In genomic region chr9:70127540-70128416, GRCh38 we compare ENCODE assay signal across 35 cellular contexts.
DNase-seq lines count a peak whose midpoint lies in the region; ATAC-seq and TF ChIP-seq lines count a peak whose summit lies in the region.
"Had no signal": no experiment of that assay in that cellular context is flagged by ENCODE, and none has a peak within 500 bp of the region (broad histone marks: within the 10 kb centered on the region; RNA-seq: fewer than 3 reads in every experiment).

No MANE protein-coding gene starts in this region.

- intact Hi-C loops in left cardiac atrium (cut with DNase I) (loop anchor here (10.0 kb wide), 2 partner anchors 87 to 97 kb away; no protein-coding TSS in a partner anchor), thyroid gland (cut with DNase I) (no loop called here)
- intact Hi-C loops in activated CD4-positive, alpha-beta memory T cell treated with anti-CD3 and anti-CD28 coated beads for 36 hours (cut with micrococcal nuclease), result no loop called here

- H3K27ac Mint-ChIP-seq in activated T-cell treated with anti-CD3 and anti-CD28 coated beads, Interleukin-2, amount 50 U/mL, for 72 hours, result no peak overlapping the region
- H3K27ac Mint-ChIP-seq in activated CD4-positive, alpha-beta memory T cell treated with anti-CD3 and anti-CD28 coated beads for 36 hours, result no peak overlapping the region
- H3K27ac Mint-ChIP-seq: activated CD4-positive, alpha-beta memory T cell treated with anti-CD3 and anti-CD28 coated beads, Interleukin-2, amount 10 ng/mL, durations not matched to agents 7 days and 5 days; activated naive CD4-positive, alpha-beta T cell treated with anti-CD3 and anti-CD28 coated beads for 36 hours; activated T-helper 1 cell treated with anti-CD3 and anti-CD28 coated beads, Interleukin-12 subunit alpha, Interleukin-12 subunit beta, Interleukin-2, Interleukin-4 antibody, amounts not matched to agents 30 ng/mL and 10 ng/mL and 1 ng/mL, durations not matched to agents 14 hours and 24 hours and 36 hours; CD8-positive, alpha-beta memory T cell; nephron; stimulated activated naive CD8-positive, alpha-beta T cell treated with anti-CD3 and anti-CD28 coated beads, Interleukin-15, Interleukin-2, amounts not matched to agents 100 ng/mL and 50 ng/mL, for 24 hours had no signal

- H3K27ac ChIP-seq in lung (ENCODE audit: low read depth in 1 of 2, low read length in 1 of 2) (peak overlapping the region; percentile 17 to 48), thoracic aorta (peak overlapping the region in 1 of 2 donors; percentile 42), thyroid gland (no peak overlapping the region)
- H3K27ac ChIP-seq: brain microvascular endothelial cell, tibial nerve had no signal

- no peak overlapping the region for H3K4me3 Mint-ChIP-seq in activated T-cell treated with anti-CD3 and anti-CD28 coated beads, Interleukin-2, amount 50 U/mL, for 72 hours
- H3K4me3 Mint-ChIP-seq in activated CD4-positive, alpha-beta memory T cell treated with anti-CD3 and anti-CD28 coated beads for 36 hours, result no peak overlapping the region
- H3K4me3 Mint-ChIP-seq: activated CD4-positive, alpha-beta memory T cell treated with anti-CD3 and anti-CD28 coated beads, Interleukin-2, amount 10 ng/mL, durations not matched to agents 7 days and 5 days; activated naive CD4-positive, alpha-beta T cell treated with anti-CD3 and anti-CD28 coated beads for 36 hours; activated T-helper 1 cell treated with anti-CD3 and anti-CD28 coated beads, Interleukin-12 subunit alpha, Interleukin-12 subunit beta, Interleukin-2, Interleukin-4 antibody, amounts not matched to agents 30 ng/mL and 10 ng/mL and 1 ng/mL, durations not matched to agents 14 hours and 24 hours and 36 hours; CD8-positive, alpha-beta memory T cell; nephron; stimulated activated naive CD8-positive, alpha-beta T cell treated with anti-CD3 and anti-CD28 coated beads, Interleukin-15, Interleukin-2, amounts not matched to agents 100 ng/mL and 50 ng/mL, for 24 hours had no signal

- 67 to 80% methylated on average over 7 of the region's 7 CpGs for WGBS in lung, 2 donors
- 80 to 82% methylated on average over 7 of the region's 7 CpGs for WGBS in thyroid gland, 2 donors

- H3K36me3 ChIP-seq in adipocyte (ENCODE audit: control insufficient read depth, insufficient read depth, low read length, severe bottlenecking) (no peaks in the 10 kb centered on the region), lung (ENCODE audit: control insufficient read depth in 2 of 2, insufficient read depth in 2 of 2, low read length in 2 of 2) (no peaks in the 10 kb centered on the region), thoracic aorta (no peaks in the 10 kb centered on the region), thyroid gland (no peaks in the 10 kb centered on the region)
- H3K36me3 ChIP-seq: adrenal gland, BE2C, brain microvascular endothelial cell, HAP-1, ovary had no signal

- no peak for TF ChIP-seq POLR2A in thyroid gland (IDR thresholded peaks at IDR 0.05)

- H3K9me3 Mint-ChIP-seq in activated T-cell treated with anti-CD3 and anti-CD28 coated beads, Interleukin-2, amount 50 U/mL, for 72 hours, result no peaks in the 10 kb centered on the region
- H3K9me3 Mint-ChIP-seq in activated CD4-positive, alpha-beta memory T cell treated with anti-CD3 and anti-CD28 coated beads for 36 hours, result no peaks in the 10 kb centered on the region
- H3K9me3 Mint-ChIP-seq: activated CD4-positive, alpha-beta memory T cell treated with anti-CD3 and anti-CD28 coated beads, Interleukin-2, amount 10 ng/mL, durations not matched to agents 7 days and 5 days; activated naive CD4-positive, alpha-beta T cell treated with anti-CD3 and anti-CD28 coated beads for 36 hours; activated T-helper 1 cell treated with anti-CD3 and anti-CD28 coated beads, Interleukin-12 subunit alpha, Interleukin-12 subunit beta, Interleukin-2, Interleukin-4 antibody, amounts not matched to agents 30 ng/mL and 10 ng/mL and 1 ng/mL, durations not matched to agents 14 hours and 24 hours and 36 hours; CD8-positive, alpha-beta memory T cell; nephron; stimulated activated naive CD8-positive, alpha-beta T cell treated with anti-CD3 and anti-CD28 coated beads, Interleukin-15, Interleukin-2, amounts not matched to agents 100 ng/mL and 50 ng/mL, for 24 hours had no signal

- H3K4me3 ChIP-seq in adipocyte (ENCODE audit: low read length) (no peak overlapping the region), lung (no peak overlapping the region), thoracic aorta (no peak overlapping the region), thyroid gland (replicated peaks in 1 of 3) (no peak overlapping the region)
- H3K4me3 ChIP-seq: adrenal gland, HAP-1, mucosa of descending colon, ovary, tibial nerve had no signal

- POLR2A ChIA-PET in activated CD4-positive, alpha-beta memory T cell treated with anti-CD3 and anti-CD28 coated beads for 36 hours (lab: Charles Lee), result no interaction called here

- no peak overlapping the region for H3K9ac ChIP-seq in adipocyte (ENCODE audit: low read length)
- H3K9ac ChIP-seq: SK-N-SH had no signal

- H3K4me1 ChIP-seq in adipocyte (ENCODE audit: control insufficient read depth, insufficient read depth, low read length) (peaks cover 19% of the 10 kb centered on the region), lung (ENCODE audit: control insufficient read depth in 2 of 2, insufficient read depth in 2 of 2, low read length in 2 of 2) (peaks cover 0 to 6% of the 10 kb centered on the region in 2 donors), thoracic aorta (ENCODE audit: control insufficient read depth in 1 of 2, low read depth in 2 of 2) (peaks cover 7 to 11% of the 10 kb centered on the region in 2 donors), thyroid gland (peaks cover 0 to 6% of the 10 kb centered on the region in 2 donors)
- H3K4me1 ChIP-seq: adrenal gland, BE2C, HAP-1, tibial nerve had no signal

- no peaks in the 10 kb centered on the region for H3K9me3 ChIP-seq in adipocyte (ENCODE audit: control insufficient read depth, low read length)
- peaks cover 0 to 3% of the 10 kb centered on the region in 2 donors for H3K9me3 ChIP-seq in lung (ENCODE audit: control insufficient read depth in 2 of 2, insufficient read depth in 1 of 2, low read length in 1 of 2)
- no peaks in the 10 kb centered on the region for H3K9me3 ChIP-seq in thoracic aorta
- H3K9me3 ChIP-seq in thyroid gland, result no peaks in the 10 kb centered on the region
- H3K9me3 ChIP-seq: adrenal gland, BE2C, HAP-1, mucosa of descending colon, ovary, SK-N-SH, tibial nerve had no signal

- ATAC-seq in left cardiac atrium, result peak; percentile 32 to 51
- peak; percentile 19 for ATAC-seq in lung (ENCODE audit: insufficient read depth, low FRiP score)
- peak; percentile 13 for ATAC-seq in thoracic aorta (ENCODE audit: insufficient number of reproducible peaks, low FRiP score, low read depth)
- ATAC-seq in activated T-cell treated with anti-CD3 and anti-CD28 coated beads, Interleukin-2, amount 50 U/mL, for 72 hours (replicated peaks in 1 of 2), result no peak
- ATAC-seq in GM18870 (IDR thresholded peaks at IDR 0.05; ENCODE audit: unreplicated experiment), result no peak
- ATAC-seq: mucosa of descending colon, PC-3 had no signal

- TF ChIP-seq CTCF in lung (IDR thresholded peaks at IDR 0.05; ENCODE audit: control extremely low read depth, extremely low read depth) (no peak), thoracic aorta (IDR thresholded peaks at IDR 0.05) (no peak), thyroid gland (IDR thresholded peaks at IDR 0.05) (no peak)

- CTCF ChIA-PET in activated CD4-positive, alpha-beta memory T cell treated with anti-CD3 and anti-CD28 coated beads for 36 hours (lab: Charles Lee), result interaction anchor here (0.9 to 1.7 kb wide), 2 partner anchors 16 to 17 kb away, joined by 3 to 5 read pairs; no protein-coding TSS in a partner anchor

- H3K27me3 ChIP-seq in adipocyte (replicated peaks; ENCODE audit: control insufficient read depth, insufficient read depth, low read length), result no peaks in the 10 kb centered on the region
- no peaks in the 10 kb centered on the region for H3K27me3 ChIP-seq in lung (ENCODE audit: control insufficient read depth, insufficient read depth)
- no peaks in the 10 kb centered on the region for H3K27me3 ChIP-seq in thoracic aorta (replicated peaks; ENCODE audit: insufficient read depth)
- H3K27me3 ChIP-seq in thyroid gland, result no peaks in the 10 kb centered on the region
- H3K27me3 ChIP-seq: adrenal gland, BE2C, brain microvascular endothelial cell, ovary, tibial nerve had no signal

- peaks cover 10% of the 10 kb centered on the region for H3K27me3 Mint-ChIP-seq in activated T-cell treated with anti-CD3 and anti-CD28 coated beads, Interleukin-2, amount 50 U/mL, for 72 hours (ENCODE audit: low read depth)
- H3K27me3 Mint-ChIP-seq in activated CD4-positive, alpha-beta memory T cell treated with anti-CD3 and anti-CD28 coated beads for 36 hours, result no peaks in the 10 kb centered on the region
- H3K27me3 Mint-ChIP-seq: activated CD4-positive, alpha-beta memory T cell treated with anti-CD3 and anti-CD28 coated beads, Interleukin-2, amount 10 ng/mL, durations not matched to agents 7 days and 5 days; stimulated activated naive CD8-positive, alpha-beta T cell treated with anti-CD3 and anti-CD28 coated beads, Interleukin-15, Interleukin-2, amounts not matched to agents 100 ng/mL and 50 ng/mL, for 24 hours had no signal

- no peaks in the 10 kb centered on the region for H3K36me3 Mint-ChIP-seq in activated T-cell treated with anti-CD3 and anti-CD28 coated beads, Interleukin-2, amount 50 U/mL, for 72 hours (ENCODE audit: insufficient read depth in 2 of 2)
- no peaks in the 10 kb centered on the region for H3K36me3 Mint-ChIP-seq in activated CD4-positive, alpha-beta memory T cell treated with anti-CD3 and anti-CD28 coated beads for 36 hours
- H3K36me3 Mint-ChIP-seq: CD8-positive, alpha-beta memory T cell had no signal

- peak; percentile 35 for DNase-seq in adipocyte (ENCODE audit: low read depth)
- no peak for DNase-seq in left cardiac atrium
- no peak for DNase-seq in lung (ENCODE audit: low spot score)
- DNase-seq in thoracic aorta (ENCODE audit: low spot score), result no peak
- DNase-seq in activated T-cell treated with anti-CD3 and anti-CD28 coated beads, Interleukin-2, amount 50 U/mL, for 72 hours, result no peak
- DNase-seq in thyroid gland, result no peak
- no peak for DNase-seq in activated CD4-positive, alpha-beta memory T cell treated with anti-CD3 and anti-CD28 coated beads for 36 hours
- DNase-seq: activated CD4-positive, alpha-beta memory T cell treated with anti-CD3 and anti-CD28 coated beads, Interleukin-2, amount 10 ng/mL, durations not matched to agents 7 days and 5 days; activated CD4-positive, alpha-beta T cell treated with anti-CD3 and anti-CD28 coated beads for 1 hour; activated CD8-positive, alpha-beta memory T cell treated with anti-CD3 and anti-CD28 coated beads, Interleukin-2, amount 50 U/mL, for 4 hours; activated naive CD4-positive, alpha-beta T cell treated with anti-CD3 and anti-CD28 coated beads for 36 hours; adrenal gland; BE2C; brain microvascular endothelial cell; CD8-positive, alpha-beta memory T cell; effector CD8-positive, alpha-beta T cell; erythroblast; Kasumi-1; mucosa of descending colon; NCI-H1417 treated with DMSO at 0.1 percent for 48 hours; NCI-H2081; NCI-H2227 treated with DMSO at 0.1 percent for 48 hours; NCI-H69; ovary; PC-3; retina; SK-N-SH; stimulated activated CD4-positive, alpha-beta T cell treated with anti-CD3 and anti-CD28 coated beads, Interleukin-2, amount 100 ng/mL, for 24 hours; T-helper 2 cell had no signal

- no peaks in the 10 kb centered on the region for H3K4me1 Mint-ChIP-seq in activated T-cell treated with anti-CD3 and anti-CD28 coated beads, Interleukin-2, amount 50 U/mL, for 72 hours (ENCODE audit: low read depth)
- H3K4me1 Mint-ChIP-seq in activated CD4-positive, alpha-beta memory T cell treated with anti-CD3 and anti-CD28 coated beads for 36 hours (ENCODE audit: low read depth), result no peaks in the 10 kb centered on the region
- H3K4me1 Mint-ChIP-seq: activated CD4-positive, alpha-beta memory T cell treated with anti-CD3 and anti-CD28 coated beads, Interleukin-2, amount 10 ng/mL, durations not matched to agents 7 days and 5 days; CD8-positive, alpha-beta memory T cell had no signal

Comparison
In these comparisons a context has a peak if more than half of its experiments do, and no peak if none do; other contexts are left out.
1. ATAC-seq: peak in left cardiac atrium (2 of 2), lung (single experiment) and thoracic aorta (single experiment); none in activated T-cell treated with anti-CD3 and anti-CD28 coated beads, Interleukin-2, amount 50 U/mL, for 72 hours (0 of 2) and GM18870 (single experiment).
2. H3K27ac ChIP-seq: peak in lung (2 of 2); none in thyroid gland (0 of 3).
3. intact Hi-C loops: an anchor here in left cardiac atrium (10.0 kb wide); none called in thyroid gland and activated CD4-positive, alpha-beta memory T cell treated with anti-CD3 and anti-CD28 coated beads for 36 hours.